2 cellular contexts compared by ENCODE assay signal in the genomic region with DNA sequence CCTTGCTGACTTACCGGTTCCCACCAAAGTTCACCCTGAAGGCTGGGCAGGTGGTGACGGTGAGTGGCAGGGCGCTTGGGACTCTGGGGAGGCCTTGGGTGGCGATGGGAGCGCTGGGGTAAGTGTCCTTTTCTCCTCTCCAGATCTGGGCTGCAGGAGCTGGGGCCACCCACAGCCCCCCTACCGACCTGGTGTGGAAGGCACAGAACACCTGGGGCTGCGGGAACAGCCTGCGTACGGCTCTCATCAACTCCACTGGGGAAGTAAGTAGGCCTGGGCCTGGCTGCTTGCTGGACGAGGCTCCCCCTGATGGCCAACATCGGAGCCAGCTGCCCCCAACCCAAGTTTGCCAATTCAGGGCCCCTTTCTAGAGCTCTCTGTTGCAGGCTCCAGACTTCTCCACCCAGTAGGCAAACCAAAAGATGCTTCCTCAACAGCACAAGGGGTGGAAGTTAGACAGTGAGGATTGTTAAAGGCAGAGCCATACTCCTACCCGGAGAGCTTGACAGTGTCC.
TF ChIP-seq lines count a peak whose summit lies in the region.

No MANE protein-coding gene starts in this region.

TF ChIP-seq in A549, 52 proteins besides CTCF, POLR2A, EP300 and RAD21:
- TF ChIP-seq ZNF302 (CRISPR knock-in tag; IDR thresholded peaks at IDR 0.05) (no peak), RNF2 (IDR thresholded peaks at IDR 0.05; ENCODE audit: borderline replicate concordance, low read depth) (no peak), CHD2 (IDR thresholded peaks at IDR 0.05; ENCODE audit: low read length, partially characterized antibody) (no peak), CBX2 (IDR thresholded peaks at IDR 0.05; ENCODE audit: borderline replicate concordance, low read depth) (no peak), ZFP36 (IDR thresholded peaks at IDR 0.05; ENCODE audit: borderline replicate concordance, partially characterized antibody) (no peak), FOSB (CRISPR knock-in tag; IDR thresholded peaks at IDR 0.05) (no peak), NPAS2 (CRISPR knock-in tag; IDR thresholded peaks at IDR 0.05; ENCODE audit: borderline replicate concordance) (no peak), JUN (IDR thresholded peaks at IDR 0.05) (no peak), NR3C1 (IDR thresholded peaks at IDR 0.05) (no peak), HEYL (CRISPR knock-in tag; IDR thresholded peaks at IDR 0.05) (no peak), ZC3H11A (IDR thresholded peaks at IDR 0.05) (no peak), RARB (CRISPR knock-in tag; IDR thresholded peaks at IDR 0.05) (no peak), TP53 (CRISPR knock-in tag; IDR thresholded peaks at IDR 0.05) (no peak), CEBPB (IDR thresholded peaks at IDR 0.05) (no peak), FOXS1 (CRISPR knock-in tag; IDR thresholded peaks at IDR 0.05) (no peak), MAZ (IDR thresholded peaks at IDR 0.05; ENCODE audit: borderline replicate concordance, low read depth, low read length) (no peak)
- TF ChIP-seq, protein P1, sequence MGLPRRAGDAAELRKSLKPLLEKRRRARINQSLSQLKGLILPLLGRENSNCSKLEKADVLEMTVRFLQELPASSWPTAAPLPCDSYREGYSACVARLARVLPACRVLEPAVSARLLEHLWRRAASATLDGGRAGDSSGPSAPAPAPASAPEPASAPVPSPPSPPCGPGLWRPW (IDR thresholded peaks at IDR 0.05): no peak
- TF ChIP-seq, protein P2, sequence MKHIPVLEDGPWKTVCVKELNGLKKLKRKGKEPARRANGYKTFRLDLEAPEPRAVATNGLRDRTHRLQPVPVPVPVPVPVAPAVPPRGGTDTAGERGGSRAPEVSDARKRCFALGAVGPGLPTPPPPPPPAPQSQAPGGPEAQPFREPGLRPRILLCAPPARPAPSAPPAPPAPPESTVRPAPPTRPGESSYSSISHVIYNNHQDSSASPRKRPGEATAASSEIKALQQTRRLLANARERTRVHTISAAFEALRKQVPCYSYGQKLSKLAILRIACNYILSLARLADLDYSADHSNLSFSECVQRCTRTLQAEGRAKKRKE (CRISPR knock-in tag; IDR thresholded peaks at IDR 0.05; ENCODE audit: low read depth): no peak
- TF ChIP-seq, protein P3, sequence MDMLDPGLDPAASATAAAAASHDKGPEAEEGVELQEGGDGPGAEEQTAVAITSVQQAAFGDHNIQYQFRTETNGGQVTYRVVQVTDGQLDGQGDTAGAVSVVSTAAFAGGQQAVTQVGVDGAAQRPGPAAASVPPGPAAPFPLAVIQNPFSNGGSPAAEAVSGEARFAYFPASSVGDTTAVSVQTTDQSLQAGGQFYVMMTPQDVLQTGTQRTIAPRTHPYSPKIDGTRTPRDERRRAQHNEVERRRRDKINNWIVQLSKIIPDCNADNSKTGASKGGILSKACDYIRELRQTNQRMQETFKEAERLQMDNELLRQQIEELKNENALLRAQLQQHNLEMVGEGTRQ (IDR thresholded peaks at IDR 0.05): no peak
- TF ChIP-seq, protein P4, sequence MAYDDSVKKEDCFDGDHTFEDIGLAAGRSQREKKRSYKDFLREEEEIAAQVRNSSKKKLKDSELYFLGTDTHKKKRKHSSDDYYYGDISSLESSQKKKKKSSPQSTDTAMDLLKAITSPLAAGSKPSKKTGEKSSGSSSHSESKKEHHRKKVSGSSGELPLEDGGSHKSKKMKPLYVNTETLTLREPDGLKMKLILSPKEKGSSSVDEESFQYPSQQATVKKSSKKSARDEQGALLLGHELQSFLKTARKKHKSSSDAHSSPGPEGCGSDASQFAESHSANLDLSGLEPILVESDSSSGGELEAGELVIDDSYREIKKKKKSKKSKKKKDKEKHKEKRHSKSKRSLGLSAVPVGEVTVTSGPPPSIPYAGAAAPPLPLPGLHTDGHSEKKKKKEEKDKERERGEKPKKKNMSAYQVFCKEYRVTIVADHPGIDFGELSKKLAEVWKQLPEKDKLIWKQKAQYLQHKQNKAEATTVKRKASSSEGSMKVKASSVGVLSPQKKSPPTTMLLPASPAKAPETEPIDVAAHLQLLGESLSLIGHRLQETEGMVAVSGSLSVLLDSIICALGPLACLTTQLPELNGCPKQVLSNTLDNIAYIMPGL (CRISPR knock-in tag; IDR thresholded peaks at IDR 0.05; ENCODE audit: borderline replicate concordance): no peak

TF ChIP-seq in HEK293, 187 proteins besides CTCF, POLR2A, EP300 and RAD21:
- TF ChIP-seq ZNF521 (tag by site-specific recombination; IDR thresholded peaks at IDR 0.05) (no peak), TRIM28 (IDR thresholded peaks at IDR 0.05; ENCODE audit: borderline replicate concordance, low read length) (no peak), ZNF48 (tag by site-specific recombination; IDR thresholded peaks at IDR 0.05) (no peak), ZNF302 (tag by site-specific recombination; IDR thresholded peaks at IDR 0.05; ENCODE audit: low read depth) (no peak), ZNF544 (tag by site-specific recombination; IDR thresholded peaks at IDR 0.05) (no peak), ZNF514 (tag by site-specific recombination; IDR thresholded peaks at IDR 0.05) (no peak), ZNF239 (tag by site-specific recombination; IDR thresholded peaks at IDR 0.05) (no peak), OSR2 (tag by site-specific recombination; IDR thresholded peaks at IDR 0.05) (no peak)
- TF ChIP-seq, protein P5, sequence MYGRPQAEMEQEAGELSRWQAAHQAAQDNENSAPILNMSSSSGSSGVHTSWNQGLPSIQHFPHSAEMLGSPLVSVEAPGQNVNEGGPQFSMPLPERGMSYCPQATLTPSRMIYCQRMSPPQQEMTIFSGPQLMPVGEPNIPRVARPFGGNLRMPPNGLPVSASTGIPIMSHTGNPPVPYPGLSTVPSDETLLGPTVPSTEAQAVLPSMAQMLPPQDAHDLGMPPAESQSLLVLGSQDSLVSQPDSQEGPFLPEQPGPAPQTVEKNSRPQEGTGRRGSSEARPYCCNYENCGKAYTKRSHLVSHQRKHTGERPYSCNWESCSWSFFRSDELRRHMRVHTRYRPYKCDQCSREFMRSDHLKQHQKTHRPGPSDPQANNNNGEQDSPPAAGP (tag by site-specific recombination; IDR thresholded peaks at IDR 0.05): no peak
- TF ChIP-seq, protein P6, sequence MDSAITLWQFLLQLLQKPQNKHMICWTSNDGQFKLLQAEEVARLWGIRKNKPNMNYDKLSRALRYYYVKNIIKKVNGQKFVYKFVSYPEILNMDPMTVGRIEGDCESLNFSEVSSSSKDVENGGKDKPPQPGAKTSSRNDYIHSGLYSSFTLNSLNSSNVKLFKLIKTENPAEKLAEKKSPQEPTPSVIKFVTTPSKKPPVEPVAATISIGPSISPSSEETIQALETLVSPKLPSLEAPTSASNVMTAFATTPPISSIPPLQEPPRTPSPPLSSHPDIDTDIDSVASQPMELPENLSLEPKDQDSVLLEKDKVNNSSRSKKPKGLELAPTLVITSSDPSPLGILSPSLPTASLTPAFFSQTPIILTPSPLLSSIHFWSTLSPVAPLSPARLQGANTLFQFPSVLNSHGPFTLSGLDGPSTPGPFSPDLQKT (IDR thresholded peaks at IDR 0.05; ENCODE audit: borderline replicate concordance, low read depth, low read length): no peak
- TF ChIP-seq, protein P7, sequence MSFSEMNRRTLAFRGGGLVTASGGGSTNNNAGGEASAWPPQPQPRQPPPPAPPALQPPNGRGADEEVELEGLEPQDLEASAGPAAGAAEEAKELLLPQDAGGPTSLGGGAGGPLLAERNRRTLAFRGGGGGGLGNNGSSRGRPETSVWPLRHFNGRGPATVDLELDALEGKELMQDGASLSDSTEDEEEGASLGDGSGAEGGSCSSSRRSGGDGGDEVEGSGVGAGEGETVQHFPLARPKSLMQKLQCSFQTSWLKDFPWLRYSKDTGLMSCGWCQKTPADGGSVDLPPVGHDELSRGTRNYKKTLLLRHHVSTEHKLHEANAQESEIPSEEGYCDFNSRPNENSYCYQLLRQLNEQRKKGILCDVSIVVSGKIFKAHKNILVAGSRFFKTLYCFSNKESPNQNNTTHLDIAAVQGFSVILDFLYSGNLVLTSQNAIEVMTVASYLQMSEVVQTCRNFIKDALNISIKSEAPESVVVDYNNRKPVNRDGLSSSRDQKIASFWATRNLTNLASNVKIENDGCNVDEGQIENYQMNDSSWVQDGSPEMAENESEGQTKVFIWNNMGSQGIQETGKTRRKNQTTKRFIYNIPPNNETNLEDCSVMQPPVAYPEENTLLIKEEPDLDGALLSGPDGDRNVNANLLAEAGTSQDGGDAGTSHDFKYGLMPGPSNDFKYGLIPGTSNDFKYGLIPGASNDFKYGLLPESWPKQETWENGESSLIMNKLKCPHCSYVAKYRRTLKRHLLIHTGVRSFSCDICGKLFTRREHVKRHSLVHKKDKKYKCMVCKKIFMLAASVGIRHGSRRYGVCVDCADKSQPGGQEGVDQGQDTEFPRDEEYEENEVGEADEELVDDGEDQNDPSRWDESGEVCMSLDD (tag by site-specific recombination; IDR thresholded peaks at IDR 0.05): no peak
TF ChIP-seq in HEK293: peak in this region for 0.
